In genomic region chr3:142934128-142934896, GRCh38 we compare ENCODE assay signal across 37 cellular contexts. TPM values are rescaled to one million over a fixed set of nuclear protein-coding genes. Genes with fewer than 3 reads are reported as not detected.
"Had no signal": no experiment of that assay in that cellular context is flagged by ENCODE, and none has a peak within 500 bp of the region (broad histone marks: within the 10 kb centered on the region; RNA-seq: fewer than 3 reads in every experiment).

No MANE protein-coding gene starts in this region.

- H3K4me3 ChIP-seq: ascending aorta, breast epithelium, cardiac muscle cell, coronary artery, dorsolateral prefrontal cortex, esophagus squamous epithelium, gastroesophageal sphincter, heart right ventricle, hepatocyte had no signal

- H3K36me3 ChIP-seq: ascending aorta, breast epithelium, cardiac muscle cell, esophagus squamous epithelium, gastroesophageal sphincter, heart right ventricle had no signal

- ATAC-seq: activated CD4-positive, CD25-positive, alpha-beta regulatory T cell treated with anti-CD3 and anti-CD28 coated beads, Interleukin-2, amount 50 U/mL, for 24 hours; activated CD8-positive, alpha-beta T cell treated with anti-CD3 and anti-CD28 coated beads for 36 hours; activated T-cell treated with anti-CD3 and anti-CD28 coated beads, Interleukin-2, amount 50 U/mL, for 4 hours; activated T-helper 17 cell treated with anti-CD3 and anti-CD28 coated beads, Interleukin-2, amount 50 U/mL, for 72 hours; gastroesophageal sphincter; heart right ventricle; T-helper 17 cell had no signal

- H3K4me1 Mint-ChIP-seq: activated B cell treated with CpG ODN at 0.5 μM for 24 hours; activated T-helper 17 cell treated with anti-CD3 and anti-CD28 coated beads, Interleukin-2, amount 50 U/mL, for 72 hours; brain; central memory CD8-positive, alpha-beta T cell had no signal

- H3K27me3 Mint-ChIP-seq: activated B cell treated with CpG ODN at 0.5 μM for 24 hours, brain had no signal

- H3K27me3 ChIP-seq: ascending aorta, breast epithelium, cardiac muscle cell, heart right ventricle, hepatocyte had no signal

- DNase-seq: activated B cell treated with CpG ODN at 0.5 μM for 24 hours; activated CD4-positive, alpha-beta T cell treated with anti-CD3 and anti-CD28 coated beads for 48 hours; activated CD4-positive, alpha-beta T cell treated with anti-CD3 and anti-CD28 coated beads, Interleukin-2, amount 50 U/mL, for 1 hour; activated CD4-positive, alpha-beta T cell treated with anti-CD3 and anti-CD28 coated beads, Interleukin-2, amount 50 U/mL, for 48 hours; activated CD8-positive, alpha-beta memory T cell treated with anti-CD3 and anti-CD28 coated beads for 24 hours; activated CD8-positive, alpha-beta T cell treated with anti-CD3 and anti-CD28 coated beads for 36 hours; activated effector memory CD4-positive, alpha-beta T cell treated with Interleukin-2 at 50 U/mL for 16 hours; activated gamma-delta T cell treated with Interleukin-2 at 50 U/mL for 16 hours; activated naive CD4-positive, alpha-beta T cell treated with anti-CD3 and anti-CD28 coated beads, Interleukin-2, amount 50 U/mL, for 16 hours; activated naive CD4-positive, alpha-beta T cell treated with Interleukin-2 at 50 U/mL for 16 hours; activated T-cell treated with anti-CD3 and anti-CD28 coated beads, Interleukin-2, amount 50 U/mL, for 4 hours; amygdala; dorsolateral prefrontal cortex; effector memory CD4-positive, alpha-beta T cell; endodermal cell; esophagus squamous epithelium; foreskin melanocyte; heart right ventricle; T-helper 1 cell; T-helper 17 cell had no signal

- H3K4me1 ChIP-seq: ascending aorta, breast epithelium, esophagus squamous epithelium, gastroesophageal sphincter had no signal

- H3K27ac ChIP-seq: ascending aorta, breast epithelium, cardiac muscle cell, coronary artery, dorsolateral prefrontal cortex, esophagus squamous epithelium, gastroesophageal sphincter, heart right ventricle, hepatocyte, VCaP had no signal

- H3K9me3 ChIP-seq: ascending aorta, breast epithelium, esophagus squamous epithelium, gastroesophageal sphincter, heart right ventricle had no signal

- H3K36me3 Mint-ChIP-seq: activated naive CD8-positive, alpha-beta T cell; brain had no signal

- H3K4me2 ChIP-seq: hepatocyte had no signal

- H3K4me3 Mint-ChIP-seq: activated B cell treated with CpG ODN at 0.5 μM for 24 hours; activated CD8-positive, alpha-beta T cell treated with anti-CD3 and anti-CD28 coated beads for 36 hours; activated naive CD8-positive, alpha-beta T cell; activated T-cell treated with anti-CD3 and anti-CD28 coated beads, Interleukin-2, amount 50 U/mL, for 4 hours; activated T-helper 17 cell treated with anti-CD3 and anti-CD28 coated beads, Interleukin-2, amount 50 U/mL, for 72 hours; brain; central memory CD8-positive, alpha-beta T cell; dendritic cell treated with granulocyte-macrophage colony-stimulating factor and Interleukin-4, amounts not matched to agents 40 ng/mL and 50 ng/mL, for 4 days; endodermal cell; T-helper 17 cell had no signal

- H3K9me3 Mint-ChIP-seq: activated B cell treated with CpG ODN at 0.5 μM for 24 hours; activated CD8-positive, alpha-beta T cell treated with anti-CD3 and anti-CD28 coated beads for 36 hours; activated T-cell treated with anti-CD3 and anti-CD28 coated beads, Interleukin-2, amount 50 U/mL, for 4 hours; activated T-helper 17 cell treated with anti-CD3 and anti-CD28 coated beads, Interleukin-2, amount 50 U/mL, for 72 hours; brain; central memory CD8-positive, alpha-beta T cell; dendritic cell treated with granulocyte-macrophage colony-stimulating factor and Interleukin-4, amounts not matched to agents 40 ng/mL and 50 ng/mL, for 4 days; endodermal cell had no signal

- H3K27ac Mint-ChIP-seq: activated B cell treated with CpG ODN at 0.5 μM for 24 hours; activated CD8-positive, alpha-beta T cell treated with anti-CD3 and anti-CD28 coated beads for 36 hours; activated naive CD8-positive, alpha-beta T cell; activated T-helper 17 cell treated with anti-CD3 and anti-CD28 coated beads, Interleukin-2, amount 50 U/mL, for 72 hours; brain; dendritic cell treated with granulocyte-macrophage colony-stimulating factor and Interleukin-4, amounts not matched to agents 40 ng/mL and 50 ng/mL, for 4 days; endodermal cell; T-helper 17 cell had no signal

- FAIRE-seq: TTC549 had no signal

- H2AFZ ChIP-seq: hepatocyte had no signal

- H3K79me2 ChIP-seq: hepatocyte had no signal

RNA-seq across cellular contexts. Expression of gene PAQR9, which starts 29.2 kb away (rescaled TPM):
- total RNA-seq: activated B cell treated with CpG ODN at 0.5 μM for 24 hours; activated CD8-positive, alpha-beta T cell treated with anti-CD3 and anti-CD28 coated beads for 36 hours; activated T-cell treated with anti-CD3 and anti-CD28 coated beads, Interleukin-2, amount 50 U/mL, for 4 hours; activated T-helper 17 cell treated with anti-CD3 and anti-CD28 coated beads, Interleukin-2, amount 50 U/mL, for 72 hours; ascending aorta; breast epithelium; esophagus squamous epithelium; fibroblast of lung; fibroblast of villous mesenchyme; gastroesophageal sphincter; glomerular endothelial cell; T-helper 17 cell had no signal
- polyA plus RNA-seq: fibroblast of lung had no signal

RNA-seq across cellular contexts. Expression of gene PCOLCE2, which starts 45.4 kb away (rescaled TPM):
- total RNA-seq: activated B cell treated with CpG ODN at 0.5 μM for 24 hours, T-helper 17 cell had no signal
